9 cellular contexts compared by ENCODE assay signal in genomic region chr5:42337143-42337542, GRCh38.
"Had no signal": no experiment of that assay in that cellular context is flagged by ENCODE, and none has a peak within 500 bp of the region (broad histone marks: within the 10 kb centered on the region; RNA-seq: fewer than 3 reads in every experiment).

No MANE protein-coding gene starts in this region.

- H3K9me3 ChIP-seq: HAP-1 had no signal

- ATAC-seq: GM23338, HCT116 had no signal

- H2AFZ ChIP-seq: GM23248, GM23338 had no signal

- H3K4me1 ChIP-seq: HAP-1 had no signal

- H3K36me3 ChIP-seq: HAP-1 had no signal

- H3K4me2 ChIP-seq: GM23338 had no signal

- H3K9ac ChIP-seq: GM23248 had no signal

- DNase-seq: GM23248, GOT3, H7, H9, HCEC 1CT, HFFc6 had no signal

- H3K27ac ChIP-seq: GM23248 had no signal

- H3K4me3 ChIP-seq: GM23248, GM23338, HAP-1 had no signal
